9 cellular contexts compared by ENCODE assay signal in the genomic region with DNA sequence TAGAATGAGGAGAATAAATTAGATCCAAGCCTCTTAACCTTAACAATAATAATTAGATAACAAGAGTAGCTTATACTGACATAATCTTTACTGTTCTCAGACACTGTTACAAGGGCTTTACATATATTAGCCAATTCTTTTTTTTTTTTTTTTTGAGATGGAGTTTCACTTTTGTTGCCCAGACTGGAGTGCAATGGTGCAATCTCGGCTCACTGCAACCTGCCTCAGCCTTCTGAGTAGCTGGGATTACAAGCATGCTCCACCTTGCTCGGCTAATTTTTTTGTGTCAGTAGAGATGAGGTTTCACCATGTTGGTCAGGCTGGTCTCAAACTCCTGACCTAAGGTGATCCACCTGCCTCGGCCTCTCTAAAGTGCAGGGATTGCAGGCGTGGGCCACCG. TPM values are rescaled to one million over a fixed set of nuclear protein-coding genes. Genes with fewer than 3 reads are reported as not detected.
DNase-seq lines count a peak whose midpoint lies in the region; ATAC-seq and TF ChIP-seq lines count a peak whose summit lies in the region.
"Not testable (repeated sequence)": the region's sequence is repeated elsewhere in the genome, so short reads cannot be mapped to it uniquely, and the experiment has no call there.
"Had no signal": no experiment of that assay in that cellular context is flagged by ENCODE, and none has a peak within 500 bp of the region (broad histone marks: within the 10 kb centered on the region; RNA-seq: fewer than 3 reads in every experiment).

No MANE protein-coding gene starts in this region.

- not testable (repeated sequence) for TF ChIP-seq POLR2A in stomach (IDR thresholded peaks at IDR 0.05)

- peak overlapping the region; percentile 5 for H3K27ac ChIP-seq in duodenal mucosa (ENCODE audit: low read depth, low read length)
- peak overlapping the region; percentile 83 for H3K27ac ChIP-seq in cardiac muscle cell
- H3K27ac ChIP-seq in right atrium auricular region: peak overlapping the region; percentile 89 to 100
- peak overlapping the region; percentile 49 to 59 for H3K27ac ChIP-seq in lung (ENCODE audit: low read depth in 1 of 2, low read length in 1 of 2)
- peak overlapping the region in 4 of 5 donors; percentile 47 to 85 (median 72) for H3K27ac ChIP-seq in stomach
- H3K27ac ChIP-seq in aorta (ENCODE audit: low read depth in 1 of 2, low read length in 2 of 2): peak overlapping the region; percentile 33 to 56

- not testable (repeated sequence) for H3K9me3 ChIP-seq in duodenal mucosa (ENCODE audit: control insufficient read depth in 1 of 2, low read length in 2 of 2); cardiac muscle cell (ENCODE audit: low read depth); right atrium auricular region; lung (ENCODE audit: control insufficient read depth in 2 of 2, insufficient read depth in 1 of 2, low read length in 1 of 2); stomach; aorta (ENCODE audit: control insufficient read depth, low read length)

- WGBS in lung, 2 donors: 79 to 90% methylated on average over 5 of the region's 5 CpGs
- WGBS in stomach, 5 donors: 51 to 60% (median 54%) methylated on average over 5 of the region's 5 CpGs
- WGBS in aorta, 2 donors: 60 to 63% methylated on average over 5 of the region's 5 CpGs

- not testable (repeated sequence) for ATAC-seq in lung (ENCODE audit: insufficient read depth, low FRiP score); aorta (ENCODE audit: low FRiP score)

- H3K9ac ChIP-seq in duodenal mucosa (ENCODE audit: low read depth in 1 of 2, low read length in 2 of 2): not testable (repeated sequence)

- not testable (repeated sequence) for TF ChIP-seq CTCF in cardiac muscle cell (IDR thresholded peaks at IDR 0.05; ENCODE audit: low read depth, low read length); right atrium auricular region (IDR thresholded peaks at IDR 0.05); lung (IDR thresholded peaks at IDR 0.05; ENCODE audit: control extremely low read depth, extremely low read depth); stomach (IDR thresholded peaks at IDR 0.05)

- peak; percentile 6 for DNase-seq in NOMO-1 treated with DMSO at 0.1 percent for 48 hours (lab: John Stamatoyannopoulos, UW; ENCODE audit: unreplicated experiment)
- not testable (repeated sequence) for DNase-seq in cardiac muscle cell (ENCODE audit: low read depth in 1 of 2, low spot score in 1 of 2); right atrium auricular region (ENCODE audit: low spot score); lung (ENCODE audit: low spot score); stomach; aorta

- H3K36me3 ChIP-seq in duodenal mucosa (ENCODE audit: control insufficient read depth in 1 of 2, insufficient read depth in 2 of 2, low read length in 2 of 2): peaks cover 7 to 20% of the 10 kb centered on the region in 2 donors
- peaks cover 30% of the 10 kb centered on the region for H3K36me3 ChIP-seq in cardiac muscle cell
- peaks cover 30% of the 10 kb centered on the region for H3K36me3 ChIP-seq in right atrium auricular region
- not testable (repeated sequence) for H3K36me3 ChIP-seq in lung (ENCODE audit: control insufficient read depth in 2 of 2, insufficient read depth in 2 of 2, low read length in 2 of 2); aorta (ENCODE audit: control insufficient read depth in 1 of 2, insufficient read depth in 2 of 2, low read length in 1 of 2)
- H3K36me3 ChIP-seq in stomach: peaks cover 6 to 14% (median 11%) of the 10 kb centered on the region in 4 donors

- not testable (repeated sequence) for TF ChIP-seq EP300 in stomach (IDR thresholded peaks at IDR 0.05)

- H3K27me3 ChIP-seq in duodenal mucosa (ENCODE audit: control insufficient read depth in 1 of 2, insufficient read depth in 2 of 2, low read length in 2 of 2); cardiac muscle cell; right atrium auricular region; lung (ENCODE audit: control insufficient read depth, insufficient read depth); stomach; aorta (ENCODE audit: control insufficient read depth in 1 of 2, insufficient read depth in 2 of 2, low read length in 1 of 2): not testable (repeated sequence)

- H3K4me3 ChIP-seq in duodenal mucosa (ENCODE audit: low read depth in 1 of 2, low read length in 2 of 2); cardiac muscle cell; right atrium auricular region; lung; stomach; aorta (ENCODE audit: low read length in 2 of 2): not testable (repeated sequence)

- intact Hi-C loops in stomach (cut with DNase I; ENCODE audit: low total_unique reads); aorta (cut with DNase I): not testable (repeated sequence)

- H3K4me1 ChIP-seq in duodenal mucosa (ENCODE audit: control insufficient read depth in 1 of 2, insufficient read depth in 2 of 2, low read length in 2 of 2) (peaks cover 50 to 53% of the 10 kb centered on the region in 2 donors), cardiac muscle cell (ENCODE audit: low read depth) (peaks cover 51% of the 10 kb centered on the region), right atrium auricular region (peaks cover 0 to 96% of the 10 kb centered on the region in 2 donors), lung (ENCODE audit: control insufficient read depth in 2 of 2, insufficient read depth in 2 of 2, low read length in 2 of 2) (peaks cover 13 to 19% of the 10 kb centered on the region in 2 donors), stomach (peaks cover 37 to 93% (median 58%) of the 10 kb centered on the region in 4 donors), aorta (ENCODE audit: control insufficient read depth in 1 of 2, insufficient read depth in 2 of 2, low read length in 2 of 2) (peaks cover 7 to 11% of the 10 kb centered on the region in 2 donors)

RNA-seq across cellular contexts. Expression of a gene that starts 27.6 kb away (rescaled TPM):
- total RNA-seq in cardiac muscle cell (182 and 187 TPM in 2 replicates), right atrium auricular region (10 to 100 TPM; 88.7 to 95.5 TPM), lung (10 to 100 TPM; 32.1 to 34.3 TPM), stomach (100 to 1,000 TPM in 3 of 5 donors, 10 to 100 TPM in 2; 71.5 to 194 (median 180) TPM), aorta (10 to 100 TPM; 28.7 to 41.5 TPM)
- polyA plus RNA-seq in cardiac muscle cell (104 and 126 TPM in 2 replicates), lung (10 to 100 TPM; 11.3 to 11.5 TPM), stomach (10 to 100 TPM; 11.9 to 37.9 (median 31.1) TPM), aorta (10 to 100 TPM; 16.0 to 32.8 TPM)
- total RNA-seq: CD4-positive, alpha-beta memory T cell; GM23338 had no signal
- polyA plus RNA-seq: CD4-positive, alpha-beta memory T cell had no signal

Comparison
In these comparisons a context has a peak if more than half of its experiments do, and no peak if none do; other contexts are left out.
1. H3K27ac ChIP-seq: peak in every context shown above with its lines; median percentile 94 in right atrium auricular region; 83 in cardiac muscle cell; 72 in stomach; 54 in lung; 44 in aorta; 5 in duodenal mucosa.